In the genomic region with DNA sequence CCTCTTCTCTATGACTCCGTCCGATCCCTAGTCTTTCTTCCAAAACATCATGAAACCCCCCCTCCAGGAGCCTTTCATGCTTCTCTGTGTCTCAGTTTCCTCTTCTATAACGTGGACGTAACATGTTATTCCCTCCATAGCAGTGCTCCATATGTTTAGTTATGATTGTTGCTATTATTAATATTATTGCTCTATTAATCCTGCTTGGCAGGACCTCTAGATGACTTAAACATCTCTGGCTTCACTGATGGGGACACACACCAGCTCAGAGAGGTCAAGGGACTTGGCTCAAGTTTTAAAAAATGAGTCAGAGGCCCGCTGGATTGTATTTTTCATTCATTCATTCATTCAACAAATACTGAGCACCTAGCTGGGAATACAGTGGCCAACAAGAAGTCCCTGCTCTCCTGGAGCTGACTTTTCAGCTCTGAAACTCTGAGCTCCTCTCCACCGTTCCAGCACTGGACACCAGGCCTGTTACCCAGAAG, we compare ENCODE assay signal across 8 cellular contexts. TPM values are rescaled to one million over a fixed set of nuclear protein-coding genes. Genes with fewer than 3 reads are reported as not detected.
DNase-seq lines count a peak whose midpoint lies in the region; ATAC-seq, FAIRE-seq and TF ChIP-seq lines count a peak whose summit lies in the region.

No MANE protein-coding gene starts in this region.

- 0% methylated on average over 6 of the region's 6 CpGs for WGBS in HepG2 (ENCODE audit: low lambda C conversion rate)
- 24 to 27% methylated on average over 6 of the region's 6 CpGs for WGBS in upper lobe of left lung, 2 donors

- no peaks in the 10 kb centered on the region for H3K27me3 Mint-ChIP-seq in activated T-cell treated with anti-CD3 and anti-CD28 coated beads, Interleukin-2, amount 50 U/mL, for 72 hours (ENCODE audit: low read depth)

- no peak for FAIRE-seq in HepG2 (lab: Jason Lieb, UNC)

- POLR2A ChIA-PET in HepG2 (lab: Yijun Ruan, JAX) (interaction anchor here (1.5 to 2.0 kb wide), 2 partner anchors 20 to 31 kb away, joined by 5 to 7 read pairs; no protein-coding TSS in a partner anchor), GM10248 (lab: Yijun Ruan, JAX) (interaction anchor here (1.8 kb wide), 1 partner anchor 20 kb away, joined by 9 read pairs; no protein-coding TSS in a partner anchor)

- no peak for DNase-seq in activated T-cell treated with anti-CD3 and anti-CD28 coated beads, Interleukin-2, amount 50 U/mL, for 72 hours
- no peak for DNase-seq in activated T-cell treated with anti-CD3 and anti-CD28 coated beads, Interleukin-2, amount 50 U/mL, for 1 hour
- DNase-seq in ascending aorta (ENCODE audit: low spot score in 2 of 2), result no peak
- no peak for DNase-seq in HepG2 (ENCODE audit: low spot score)
- DNase-seq in upper lobe of left lung, result no peak
- no peak for DNase-seq in H4 (ENCODE audit: low spot score)
- DNase-seq in GM10248 (ENCODE audit: extremely low spot score), result no peak
- no peak for DNase-seq in NCI-H1105 treated with DMSO at 0.1 percent for 48 hours (lab: John Stamatoyannopoulos, UW)

- H4K20me1 ChIP-seq in HepG2 (ENCODE audit: insufficient read depth, low read length), result no peaks in the 10 kb centered on the region

- H3K27ac Mint-ChIP-seq in activated T-cell treated with anti-CD3 and anti-CD28 coated beads, Interleukin-2, amount 50 U/mL, for 72 hours, result peak overlapping the region; percentile 94

- TF ChIP-seq EP300 in HepG2 (IDR thresholded peaks at IDR 0.05; ENCODE audit: low read depth in 2 of 2, low read length in 2 of 2) (no peak), HepG2 (CRISPR knock-in tag; IDR thresholded peaks at IDR 0.05; ENCODE audit: borderline replicate concordance) (no peak), upper lobe of left lung (IDR thresholded peaks at IDR 0.05) (no peak)

- H3K36me3 ChIP-seq in ascending aorta (no peaks in the 10 kb centered on the region), HepG2 (replicated peaks in 1 of 2; ENCODE audit: control insufficient read depth in 1 of 2, insufficient read depth in 2 of 2, low read length in 2 of 2) (no peaks in the 10 kb centered on the region), upper lobe of left lung (peaks cover 0 to under 1% (median 0%) of the 10 kb centered on the region in 4 donors)

- H2AFZ ChIP-seq in HepG2 (ENCODE audit: low read length), result peak overlapping the region; percentile 62

- H3K4me1 Mint-ChIP-seq in activated T-cell treated with anti-CD3 and anti-CD28 coated beads, Interleukin-2, amount 50 U/mL, for 72 hours (ENCODE audit: low read depth), result peaks cover 24% of the 10 kb centered on the region

- H3K9ac ChIP-seq in HepG2 (ENCODE audit: insufficient read depth, low read depth, low read length), result peak overlapping the region; percentile 59

- intact Hi-C loops in ascending aorta (cut with DNase I) (loop anchor here (1.0 to 2.0 kb wide), 3 partner anchors 12 to 31 kb away; no protein-coding TSS in a partner anchor), HepG2 (cut with micrococcal nuclease; ENCODE audit: unreplicated experiment) (loop anchor here (2.0 kb wide), 2 partner anchors 33 to 159 kb away; no protein-coding TSS in a partner anchor)

- H3K9me3 ChIP-seq in ascending aorta (no peaks in the 10 kb centered on the region), HepG2 (ENCODE audit: low read length) (no peaks in the 10 kb centered on the region), upper lobe of left lung (no peaks in the 10 kb centered on the region)

- peaks cover 0 to 19% of the 10 kb centered on the region in 2 donors for H3K4me1 ChIP-seq in ascending aorta
- H3K4me1 ChIP-seq in HepG2 (ENCODE audit: insufficient read depth, low read length), result peaks cover 57% of the 10 kb centered on the region
- peaks cover 16 to 23% (median 20%) of the 10 kb centered on the region in 4 donors for H3K4me1 ChIP-seq in upper lobe of left lung

- H3K27ac ChIP-seq in ascending aorta, result peak overlapping the region; percentile 74 to 84
- peak overlapping the region; percentile 31 for H3K27ac ChIP-seq in HepG2 (ENCODE audit: extremely low read length, insufficient read depth, low read length)
- H3K27ac ChIP-seq in upper lobe of left lung, result peak overlapping the region; percentile 86 to 91 (median 89)

- CTCF ChIA-PET in HepG2 (lab: Yijun Ruan, JAX; ENCODE audit: low intra/inter-chr PET ratio, low total read pairs), result no interaction called here
- CTCF ChIA-PET in GM10248 (lab: Yijun Ruan, JAX), result interaction anchor here (0.8 to 4.0 kb wide), 6 partner anchors 11 to 158 kb away, joined by 3 to 19 read pairs (median 4); no protein-coding TSS in a partner anchor

- H3K4me2 ChIP-seq in HepG2 (ENCODE audit: low read depth, low read length), result peak overlapping the region; percentile 97

- no peaks in the 10 kb centered on the region for H3K36me3 Mint-ChIP-seq in activated T-cell treated with anti-CD3 and anti-CD28 coated beads, Interleukin-2, amount 50 U/mL, for 72 hours (ENCODE audit: insufficient read depth in 2 of 2)

- H3K27me3 ChIP-seq in ascending aorta (no peaks in the 10 kb centered on the region), HepG2 (ENCODE audit: control insufficient read depth in 1 of 2, insufficient read depth in 2 of 2, low read length in 2 of 2) (no peaks in the 10 kb centered on the region), upper lobe of left lung (no peaks in the 10 kb centered on the region)

- in situ Hi-C loops in HepG2 (cut with HindIII; ENCODE audit: extremely low pct_ligation_motif_present, low pct_unique_long_range_greater_than_20kb), result no loop called here

- no peaks in the 10 kb centered on the region for H3K9me3 Mint-ChIP-seq in activated T-cell treated with anti-CD3 and anti-CD28 coated beads, Interleukin-2, amount 50 U/mL, for 72 hours

- no peak for TF ChIP-seq POLR2A in HepG2 (IDR thresholded peaks at IDR 0.05; ENCODE audit: insufficient read depth in 1 of 2, low read depth in 2 of 2, low read length in 2 of 2)
- TF ChIP-seq POLR2A in upper lobe of left lung (IDR thresholded peaks at IDR 0.05), result no peak

- H3K4me3 ChIP-seq in ascending aorta (peak overlapping the region; percentile 67 to 72), HepG2 (replicated peaks in 1 of 3; ENCODE audit: insufficient read depth in 1 of 3, low read depth in 2 of 3, low read length in 3 of 3) (peak overlapping the region; percentile 66 to 79 (median 67)), upper lobe of left lung (peak overlapping the region in 3 of 4 donors; percentile 59 to 70 (median 69))

- TF ChIP-seq CTCF in ascending aorta (IDR thresholded peaks at IDR 0.05), result no peak
- TF ChIP-seq CTCF in HepG2 (CRISPR knock-in tag; IDR thresholded peaks at IDR 0.05), result no peak
- TF ChIP-seq CTCF in upper lobe of left lung (IDR thresholded peaks at IDR 0.05), result no peak
- TF ChIP-seq CTCF in GM10248 (IDR thresholded peaks at IDR 0.05; ENCODE audit: control extremely low read depth, extremely low read depth, low read depth, missing control alignments), result no peak

- H3K79me2 ChIP-seq in HepG2 (ENCODE audit: insufficient read depth, low read length), result no peaks in the 10 kb centered on the region

- TF ChIP-seq RAD21 in HepG2 (CRISPR knock-in tag; IDR thresholded peaks at IDR 0.05), result no peak

- BruUV-seq in HepG2 (replicated peaks; lab: Mats Ljungman, UMichigan), result no TSS peak

- H3K4me3 Mint-ChIP-seq in activated T-cell treated with anti-CD3 and anti-CD28 coated beads, Interleukin-2, amount 50 U/mL, for 72 hours, result peak overlapping the region; percentile 93 to 95

- ATAC-seq in activated T-cell treated with anti-CD3 and anti-CD28 coated beads, Interleukin-2, amount 50 U/mL, for 72 hours (replicated peaks in 1 of 2), result no peak
- ATAC-seq in HepG2, result 0 out of 3 replicates have a peak, but pooled peaks have one; percentile 2
- ATAC-seq in upper lobe of left lung (ENCODE audit: low FRiP score in 2 of 2), result no peak

RNA-seq across cellular contexts. Expression of gene CPLANE2, which starts 0.4 kb away (rescaled TPM):
- 1 to 10 TPM; 3.0 to 7.8 TPM for total RNA-seq in activated T-cell treated with anti-CD3 and anti-CD28 coated beads, Interleukin-2, amount 50 U/mL, for 72 hours
- not detected for total RNA-seq in ascending aorta
- 0.98 and 1.6 TPM in 2 replicates for total RNA-seq in HepG2 (2016; rRNA removed; fragmentation: Illumina TruSeq; extraction: Trizol)
- 0.62 and 0.71 TPM in 2 replicates for total RNA-seq in HepG2 (2016; cell fraction: cytosol; rRNA removed; fragmentation: Illumina TruSeq; extraction: Trizol; ENCODE audit: low read depth)
- total RNA-seq in HepG2 (2016; cell fraction: insoluble cytoplasmic fraction; rRNA removed; fragmentation: Illumina TruSeq; extraction: Trizol), result 1.00 and 1.9 TPM in 2 replicates
- total RNA-seq in HepG2 (2016; cell fraction: membrane; rRNA removed; fragmentation: Illumina TruSeq; extraction: Trizol), result 1.8 and 1.9 TPM in 2 replicates
- total RNA-seq in HepG2 (2016; cell fraction: nucleus; rRNA removed; fragmentation: Illumina TruSeq; extraction: Trizol), result 0.99 and 1.3 TPM in 2 replicates
- 0.27 and 0.29 TPM in 2 replicates for polyA plus RNA-seq in HepG2 (2011; rRNA removed)
- 0.12 and 0.42 TPM in 2 replicates for polyA plus RNA-seq in HepG2 (2011; cell fraction: cytosol; rRNA removed)
- polyA plus RNA-seq in HepG2 (2011; cell fraction: nucleus; rRNA removed), result 0.43 and 0.48 TPM in 2 replicates
- 0.38 and 0.53 TPM in 2 replicates for polyA plus RNA-seq in HepG2 (2012)
- polyA plus RNA-seq in HepG2 (2016; cell fraction: cytosol; fragmentation: Illumina TruSeq; extraction: Trizol; ENCODE audit: low read depth), result 0.38 and 0.65 TPM in 2 replicates
- 0.47 and 0.85 TPM in 2 replicates for polyA plus RNA-seq in HepG2 (2016; cell fraction: insoluble cytoplasmic fraction; fragmentation: Illumina TruSeq; extraction: Trizol; ENCODE audit: low read depth)
- 0.76 and 1.2 TPM in 2 replicates for polyA plus RNA-seq in HepG2 (2016; cell fraction: membrane; fragmentation: Illumina TruSeq; extraction: Trizol; ENCODE audit: low read depth)
- 0.41 and 2.0 TPM in 2 replicates for polyA plus RNA-seq in HepG2 (2016; cell fraction: nucleus; fragmentation: Illumina TruSeq; extraction: Trizol; ENCODE audit: insufficient read depth, low read depth)
- 4.2 and 10.4 TPM in 2 replicates for polyA minus RNA-seq in HepG2 (2011; rRNA and poly(A)+ RNA removed; ENCODE audit: low replicate concordance)
- polyA minus RNA-seq in HepG2 (2011; cell fraction: cytosol; rRNA and poly(A)+ RNA removed), result 2.1 TPM in 1 of 2 replicates, not detected in the other
- 0.39 and 1.1 TPM in 2 replicates for polyA minus RNA-seq in HepG2 (2011; cell fraction: nucleus; rRNA and poly(A)+ RNA removed)
- total RNA-seq in upper lobe of left lung, result 10 to 100 TPM in 2 of 6 donors, 1 to 10 TPM in 4; 3.0 to 11.6 (median 8.0) TPM
- total RNA-seq in H4 (2014; rRNA removed; shearing (Covaris generic)), result 4.7 and 8.5 TPM in 2 replicates

RNA-seq across cellular contexts. Expression of gene ARHGEF19, which starts 24.9 kb away (rescaled TPM):
- total RNA-seq in activated T-cell treated with anti-CD3 and anti-CD28 coated beads, Interleukin-2, amount 50 U/mL, for 72 hours, result 1 to 10 TPM; 7.0 to 9.9 TPM
- total RNA-seq in ascending aorta (1.5 TPM), HepG2 (2016; rRNA removed; fragmentation: Illumina TruSeq; extraction: Trizol) (1.8 and 2.0 TPM in 2 replicates), upper lobe of left lung (10 to 100 TPM in 4 of 6 donors, 1 to 10 TPM in 2; 3.5 to 70.2 (median 12.6) TPM)
- total RNA-seq in HepG2 (2016; cell fraction: cytosol; rRNA removed; fragmentation: Illumina TruSeq; extraction: Trizol; ENCODE audit: low read depth), result 0.53 and 1.0 TPM in 2 replicates
- 1.4 and 2.3 TPM in 2 replicates for total RNA-seq in HepG2 (2016; cell fraction: insoluble cytoplasmic fraction; rRNA removed; fragmentation: Illumina TruSeq; extraction: Trizol)
- 1.3 and 1.5 TPM in 2 replicates for total RNA-seq in HepG2 (2016; cell fraction: membrane; rRNA removed; fragmentation: Illumina TruSeq; extraction: Trizol)
- total RNA-seq in HepG2 (2016; cell fraction: nucleus; rRNA removed; fragmentation: Illumina TruSeq; extraction: Trizol), result 1.9 and 2.1 TPM in 2 replicates
- polyA plus RNA-seq in HepG2 (2011; rRNA removed), result 1.7 and 2.2 TPM in 2 replicates
- 1.7 and 2.2 TPM in 2 replicates for polyA plus RNA-seq in HepG2 (2011; cell fraction: cytosol; rRNA removed)
- polyA plus RNA-seq in HepG2 (2011; cell fraction: nucleus; rRNA removed), result 9.9 and 10.1 TPM in 2 replicates
- 0.88 and 1.6 TPM in 2 replicates for polyA plus RNA-seq in HepG2 (2012)
- polyA plus RNA-seq in HepG2 (2016; cell fraction: cytosol; fragmentation: Illumina TruSeq; extraction: Trizol; ENCODE audit: low read depth), result 0.47 and 1.2 TPM in 2 replicates
- 1.7 and 2.2 TPM in 2 replicates for polyA plus RNA-seq in HepG2 (2016; cell fraction: insoluble cytoplasmic fraction; fragmentation: Illumina TruSeq; extraction: Trizol; ENCODE audit: low read depth)
- polyA plus RNA-seq in HepG2 (2016; cell fraction: membrane; fragmentation: Illumina TruSeq; extraction: Trizol; ENCODE audit: low read depth), result 0.94 and 1.7 TPM in 2 replicates
- 4.0 and 5.0 TPM in 2 replicates for polyA plus RNA-seq in HepG2 (2016; cell fraction: nucleus; fragmentation: Illumina TruSeq; extraction: Trizol; ENCODE audit: insufficient read depth, low read depth)
- polyA minus RNA-seq in HepG2 (2011; rRNA and poly(A)+ RNA removed; ENCODE audit: low replicate concordance), result 1.3 and 7.5 TPM in 2 replicates
- 0.69 and 0.79 TPM in 2 replicates for polyA minus RNA-seq in HepG2 (2011; cell fraction: cytosol; rRNA and poly(A)+ RNA removed)
- 1.4 and 2.1 TPM in 2 replicates for polyA minus RNA-seq in HepG2 (2011; cell fraction: nucleus; rRNA and poly(A)+ RNA removed)
- total RNA-seq in H4 (2014; rRNA removed; shearing (Covaris generic)), result 3.7 and 10.6 TPM in 2 replicates

Comparison
In these comparisons a context has a peak if more than half of its experiments do, and no peak if none do; other contexts are left out.
1. H3K27ac ChIP-seq: peak in every context shown above with its lines; median percentile 89 in upper lobe of left lung; 79 in ascending aorta; 31 in HepG2.